In the genomic region with DNA sequence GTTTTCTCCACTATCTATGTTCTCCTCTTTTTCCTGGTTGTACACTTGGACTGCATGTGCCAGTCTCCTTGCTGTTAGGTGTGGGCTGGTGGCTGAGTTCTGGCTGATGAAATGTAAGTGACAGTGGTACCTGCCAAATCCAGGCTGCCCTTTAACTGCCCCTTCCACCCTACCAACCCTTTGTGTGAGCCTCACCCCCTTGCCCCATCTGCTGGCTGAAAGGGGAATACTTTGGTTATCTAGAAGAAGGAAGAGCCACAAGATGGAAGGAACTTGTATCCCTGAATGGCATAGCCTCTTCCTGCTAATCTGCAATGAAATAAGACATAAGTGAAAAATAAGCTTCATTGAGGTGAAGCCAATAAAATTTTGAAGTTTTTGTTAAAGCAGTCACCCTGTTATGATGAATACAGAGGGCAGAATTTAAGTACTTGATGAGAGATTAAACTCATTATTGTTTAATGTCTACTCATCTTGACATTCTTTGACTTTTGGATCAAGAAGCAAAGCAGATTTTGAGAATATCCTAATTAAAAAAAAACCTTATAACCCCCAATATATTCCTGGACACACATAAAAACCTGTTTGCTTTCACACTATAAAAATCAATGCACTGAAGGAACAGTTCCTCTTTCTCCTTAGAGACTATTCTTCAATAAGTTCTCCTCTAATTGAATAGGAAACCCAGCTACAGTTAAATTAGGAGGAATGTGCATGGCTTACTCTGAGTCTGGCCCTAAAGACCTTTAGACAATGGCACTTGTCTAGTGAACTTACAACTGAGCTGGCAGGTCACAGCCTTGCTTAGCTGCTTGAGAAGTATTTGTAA, we compare ENCODE assay signal across 8 cellular contexts.
A peak's percentile ranks its signal among the peaks of the same experiment; 100 is the strongest.
DNase-seq lines count a peak whose midpoint lies in the region; ATAC-seq, FAIRE-seq and TF ChIP-seq lines count a peak whose summit lies in the region.

No MANE protein-coding gene starts in this region.

- no peaks in the 10 kb centered on the region for H3K27me3 Mint-ChIP-seq in CD8-positive, alpha-beta memory T cell

- peak; percentile 86 for FAIRE-seq in H54 (lab: Jason Lieb, UNC)

- intact Hi-C loops in heart right ventricle (cut with DNase I): loop anchor here in 1 of 10 donors (10.0 kb wide), 1 partner anchor 263 kb away; a partner anchor contains a TSS

- H3K9me3 Mint-ChIP-seq in CD8-positive, alpha-beta memory T cell: no peaks in the 10 kb centered on the region

- no peaks in the 10 kb centered on the region for H3K36me3 ChIP-seq in CD8-positive, alpha-beta memory T cell (ENCODE audit: insufficient read depth, low read length)
- H3K36me3 ChIP-seq in heart right ventricle: no peaks in the 10 kb centered on the region

- peaks cover 31% of the 10 kb centered on the region for H3K4me1 ChIP-seq in CD8-positive, alpha-beta memory T cell (ENCODE audit: insufficient read depth, low read length)
- peaks cover 0 to 27% (median 18%) of the 10 kb centered on the region in 9 donors for H3K4me1 ChIP-seq in heart right ventricle

- H3K27ac ChIP-seq in CD8-positive, alpha-beta memory T cell (ENCODE audit: low read depth, low read length): no peak overlapping the region
- H3K27ac ChIP-seq in heart right ventricle: no peak overlapping the region

- CTCF ChIA-PET in CD8-positive, alpha-beta memory T cell (lab: Charles Lee): interaction anchor here (0.7 to 2.6 kb wide), 10 partner anchors 9 to 1026 kb away, joined by 3 to 21 read pairs (median 4); a partner anchor contains a TSS

- POLR2A ChIA-PET in CD8-positive, alpha-beta memory T cell (lab: Charles Lee): interaction anchor here (1.1 to 2.9 kb wide), 3 partner anchors 9 to 265 kb away, joined by 3 to 11 read pairs (median 10); a partner anchor contains a TSS

- H3K27me3 ChIP-seq in CD8-positive, alpha-beta memory T cell (ENCODE audit: insufficient read depth, low read length, poor library complexity, severe bottlenecking): no peaks in the 10 kb centered on the region
- no peaks in the 10 kb centered on the region for H3K27me3 ChIP-seq in heart right ventricle

- peak overlapping the region in 7 of 8 donors; percentile 27 to 84 (median 77) for H3K27ac Mint-ChIP-seq in CD8-positive, alpha-beta memory T cell

- TF ChIP-seq CTCF in heart right ventricle (IDR thresholded peaks at IDR 0.05): peak in 6 of 9 donors; percentile 14 to 56 (median 34)

- H3K4me1 Mint-ChIP-seq in CD8-positive, alpha-beta memory T cell: peaks cover 40 to 56% (median 54%) of the 10 kb centered on the region in 3 donors

- H3K36me3 Mint-ChIP-seq in CD8-positive, alpha-beta memory T cell: peaks cover 0 to 2% (median 0%) of the 10 kb centered on the region in 3 donors

- H3K9me3 ChIP-seq in CD8-positive, alpha-beta memory T cell (ENCODE audit: low read length): no peaks in the 10 kb centered on the region
- peaks cover 0 to 10% (median 0%) of the 10 kb centered on the region in 11 donors for H3K9me3 ChIP-seq in heart right ventricle

- peak in 3 of 5 donors; percentile 29 to 59 (median 41) for DNase-seq in CD8-positive, alpha-beta memory T cell
- DNase-seq in H54 (ENCODE audit: insufficient read length, low spot score) (peak; percentile 6), NCI-H345 (lab: John Stamatoyannopoulos, UW) (peak; percentile 17), heart right ventricle (peak; percentile 11 to 23), OCI-M2 (lab: John Stamatoyannopoulos, UW; ENCODE audit: unreplicated experiment) (no peak)
- DNase-seq in activated CD4-positive, alpha-beta T cell treated with anti-CD3 and anti-CD28 coated beads, Interleukin-2, amount 50 U/mL, for 4 hours: peak; percentile 31 to 34
- DNase-seq in stimulated activated naive CD8-positive, alpha-beta T cell treated with anti-CD3 and anti-CD28 coated beads, Interleukin-15, Interleukin-2, amounts not matched to agents 100 U/mL and 50 U/mL, for 24 hours: peak; percentile 67

- H3K4me3 Mint-ChIP-seq in CD8-positive, alpha-beta memory T cell: peak overlapping the region in 5 of 7 donors; percentile 6 to 57 (median 27)

- no peak overlapping the region for H3K4me3 ChIP-seq in CD8-positive, alpha-beta memory T cell (ENCODE audit: low read length)
- H3K4me3 ChIP-seq in heart right ventricle: no peak overlapping the region

- no peak for TF ChIP-seq POLR2A in H54 (IDR thresholded peaks at IDR 0.05; ENCODE audit: low read depth, low read length)

- ATAC-seq in heart right ventricle: peak in 5 of 8 donors; percentile 26 to 93 (median 82)
- ATAC-seq in stimulated activated naive CD8-positive, alpha-beta T cell treated with anti-CD3 and anti-CD28 coated beads, Interleukin-15, Interleukin-2, amounts not matched to agents 100 U/mL and 50 U/mL, for 24 hours: no peak
- no peak for ATAC-seq in HG02571 (IDR thresholded peaks at IDR 0.05; ENCODE audit: unreplicated experiment)

Comparison
In these comparisons a context has a peak if more than half of its experiments do, and no peak if none do; other contexts are left out.
1. ATAC-seq: peak in heart right ventricle (5 of 8); none in stimulated activated naive CD8-positive, alpha-beta T cell treated with anti-CD3 and anti-CD28 coated beads, Interleukin-15, Interleukin-2, amounts not matched to agents 100 U/mL and 50 U/mL, for 24 hours (single experiment) and HG02571 (single experiment).